19 cellular contexts compared by ENCODE assay signal in genomic region chr2:7886665-7887064, GRCh38.
DNase-seq lines count a peak whose midpoint lies in the region; ATAC-seq, FAIRE-seq and TF ChIP-seq lines count a peak whose summit lies in the region.
"Had no signal": no experiment of that assay in that cellular context is flagged by ENCODE, and none has a peak within 500 bp of the region (broad histone marks: within the 10 kb centered on the region; RNA-seq: fewer than 3 reads in every experiment).

No MANE protein-coding gene starts in this region.

- TF ChIP-seq CTCF in A549 (IDR thresholded peaks at IDR 0.05) = no peak
- no peak for TF ChIP-seq CTCF in brain microvascular endothelial cell (IDR thresholded peaks at IDR 0.05; ENCODE audit: low read depth, low read length, missing control alignments)

- 38% methylated on average over 2 of the region's 2 CpGs for WGBS in A549 (ENCODE audit: missing lambda C conversion rate)

- CTCF ChIA-PET in A549 (lab: Yijun Ruan, JAX) = no interaction called here

- H3K4me3 ChIP-seq in A549 (no peak overlapping the region), brain microvascular endothelial cell (ENCODE audit: low read depth, low read length) (no peak overlapping the region)
- H3K4me3 ChIP-seq: HAP-1, Peyer's patch had no signal

- no peaks in the 10 kb centered on the region for H3K9me3 ChIP-seq in A549
- H3K9me3 ChIP-seq: HAP-1, Peyer's patch had no signal

- DNase-seq in A549 (ENCODE audit: low read depth in 1 of 2, low spot score in 1 of 2) (no peak), EL (peak; percentile 3), brain microvascular endothelial cell (peak; percentile 14), kidney tubule cell (ENCODE audit: low spot score) (peak; percentile 43), NCI-H82 (lab: John Stamatoyannopoulos, UW) (no peak), NCI-H1417 treated with DMSO at 0.1 percent for 48 hours (lab: John Stamatoyannopoulos, UW) (no peak)
- DNase-seq: KBM-7, MV-4-11, NCI-H1417, NCI-H1930, NCI-H2171, Peyer's patch had no signal

- POLR2A ChIA-PET in A549 (lab: Yijun Ruan, JAX) = no interaction called here

- no peak for FAIRE-seq in A549 (lab: Jason Lieb, UNC)
- FAIRE-seq: HTR-8/SVneo had no signal

- no peak for TF ChIP-seq RAD21 in A549 (conservative IDR thresholded peaks at IDR 0.05 in 1 of 2, IDR thresholded peaks at IDR 0.05 in 1 of 2)

- no peaks in the 10 kb centered on the region for H3K27me3 ChIP-seq in brain microvascular endothelial cell (replicated peaks)
- H3K27me3 ChIP-seq: Peyer's patch had no signal

- peaks cover 7% of the 10 kb centered on the region; the same call in 2 of the 3 replicates for H3K4me1 ChIP-seq in A549
- H3K4me1 ChIP-seq: HAP-1, Peyer's patch had no signal

- H3K27ac ChIP-seq in A549 (no peak overlapping the region), brain microvascular endothelial cell (no peak overlapping the region)
- H3K27ac ChIP-seq: C4-2B, HL-60, Peyer's patch had no signal

- TF ChIP-seq POLR2A in A549 (IDR thresholded peaks at IDR 0.05; ENCODE audit: low read length) = no peak

- H3K36me3 ChIP-seq in brain microvascular endothelial cell (replicated peaks) = no peaks in the 10 kb centered on the region
- H3K36me3 ChIP-seq: HAP-1, Peyer's patch had no signal

- ATAC-seq in A549 = no peak
- no peak for ATAC-seq in GM21737 (IDR thresholded peaks at IDR 0.05; ENCODE audit: unreplicated experiment)
- ATAC-seq in GM21515 (IDR thresholded peaks at IDR 0.05; ENCODE audit: unreplicated experiment) = no peak
- ATAC-seq: Right ventricle myocardium inferior had no signal

- in situ Hi-C loops in brain microvascular endothelial cell (cut with HindIII; ENCODE audit: low pct_ligation_motif_present, low sequenced_read_pairs) = no loop called here

- TF ChIP-seq EP300 in A549 (IDR thresholded peaks at IDR 0.05) = no peak

- 0 out of 3 replicates have a peak overlapping the region, but pooled peaks have one; percentile 5 for H3K4me2 ChIP-seq in A549

TF ChIP-seq in A549, 52 proteins besides CTCF, POLR2A, EP300 and RAD21:
- TF ChIP-seq MAZ (IDR thresholded peaks at IDR 0.05; ENCODE audit: borderline replicate concordance, low read depth, low read length) = no peak
- TF ChIP-seq, protein P1, sequence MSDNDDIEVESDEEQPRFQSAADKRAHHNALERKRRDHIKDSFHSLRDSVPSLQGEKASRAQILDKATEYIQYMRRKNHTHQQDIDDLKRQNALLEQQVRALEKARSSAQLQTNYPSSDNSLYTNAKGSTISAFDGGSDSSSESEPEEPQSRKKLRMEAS (IDR thresholded peaks at IDR 0.05) = no peak

Comparison
In these comparisons a context has a peak if more than half of its experiments do, and no peak if none do; other contexts are left out.
1. DNase-seq: peak in EL (single experiment), brain microvascular endothelial cell (single experiment) and kidney tubule cell (single experiment); none in A549 (0 of 2), NCI-H82 (single experiment) and NCI-H1417 treated with DMSO at 0.1 percent for 48 hours (single experiment).